In genomic region chr6:166010585-166010984, GRCh38 we compare ENCODE assay signal across 28 cellular contexts.
"Had no signal": no experiment of that assay in that cellular context is flagged by ENCODE, and none has a peak within 500 bp of the region (broad histone marks: within the 10 kb centered on the region; RNA-seq: fewer than 3 reads in every experiment).

No MANE protein-coding gene starts in this region.

- H3K36me3 ChIP-seq: ascending aorta had no signal

- DNase-seq: activated CD4-positive, alpha-beta memory T cell treated with anti-CD3 and anti-CD28 coated beads for 36 hours; activated CD4-positive, alpha-beta T cell treated with anti-CD3 and anti-CD28 coated beads for 36 hours; activated CD4-positive, alpha-beta T cell treated with anti-CD3 and anti-CD28 coated beads, Interleukin-2, amount 10 ng/mL, durations not matched to agents 24 days and 14 days; activated CD4-positive, CD25-positive, alpha-beta regulatory T cell; activated CD4-positive, CD25-positive, alpha-beta regulatory T cell treated with anti-CD3 and anti-CD28 coated beads, Interleukin-2, amount 50 U/mL, for 72 hours; activated CD8-positive, alpha-beta memory T cell treated with anti-CD3 and anti-CD28 coated beads, Interleukin-2, amount 10 ng/mL, durations not matched to agents 7 days and 5 days; activated CD8-positive, alpha-beta memory T cell treated with anti-CD3 and anti-CD28 coated beads, Interleukin-2, amount 50 U/mL, for 4 hours; activated CD8-positive, alpha-beta T cell treated with anti-CD3 and anti-CD28 coated beads, Interleukin-2, amount 10 ng/mL, durations not matched to agents 7 days and 5 days; activated gamma-delta T cell; activated naive CD4-positive, alpha-beta T cell; activated naive CD4-positive, alpha-beta T cell treated with anti-CD3 and anti-CD28 coated beads, Interleukin-2, amount 10 ng/mL, durations not matched to agents 7 days and 5 days; activated naive CD8-positive, alpha-beta T cell treated with anti-CD3 and anti-CD28 coated beads, Interleukin-2, amount 10 ng/mL, durations not matched to agents 7 days and 5 days; activated T-cell treated with anti-CD3 and anti-CD28 coated beads, Interleukin-2, amount 50 U/mL, for 1 hour; activated T-cell treated with anti-CD3 and anti-CD28 coated beads, Interleukin-2, amount 50 U/mL, for 48 hours; dorsolateral prefrontal cortex; effector memory CD4-positive, alpha-beta T cell; endodermal cell; foreskin fibroblast; head of caudate nucleus; T-helper 1 cell; T-helper 17 cell; T1000 had no signal

- FAIRE-seq: bronchial epithelial cell, frontal cortex had no signal

- H3K4me3 ChIP-seq: ascending aorta, coronary artery, dorsolateral prefrontal cortex had no signal

- H3K9me3 ChIP-seq: ascending aorta had no signal

- H3K27ac ChIP-seq: ascending aorta, coronary artery had no signal

- ATAC-seq: activated CD4-positive, alpha-beta T cell treated with anti-CD3 and anti-CD28 coated beads for 36 hours; activated CD8-positive, alpha-beta memory T cell treated with anti-CD3 and anti-CD28 coated beads, Interleukin-2, amount 10 ng/mL, durations not matched to agents 7 days and 5 days; activated CD8-positive, alpha-beta T cell treated with anti-CD3 and anti-CD28 coated beads, Interleukin-2, amount 10 ng/mL, durations not matched to agents 7 days and 5 days; activated naive CD4-positive, alpha-beta T cell treated with anti-CD3 and anti-CD28 coated beads, Interleukin-2, amount 50 U/mL, for 72 hours; esophagus mucosa; T-helper 17 cell had no signal
